1 cellular context compared by ENCODE assay signal in the genomic region with DNA sequence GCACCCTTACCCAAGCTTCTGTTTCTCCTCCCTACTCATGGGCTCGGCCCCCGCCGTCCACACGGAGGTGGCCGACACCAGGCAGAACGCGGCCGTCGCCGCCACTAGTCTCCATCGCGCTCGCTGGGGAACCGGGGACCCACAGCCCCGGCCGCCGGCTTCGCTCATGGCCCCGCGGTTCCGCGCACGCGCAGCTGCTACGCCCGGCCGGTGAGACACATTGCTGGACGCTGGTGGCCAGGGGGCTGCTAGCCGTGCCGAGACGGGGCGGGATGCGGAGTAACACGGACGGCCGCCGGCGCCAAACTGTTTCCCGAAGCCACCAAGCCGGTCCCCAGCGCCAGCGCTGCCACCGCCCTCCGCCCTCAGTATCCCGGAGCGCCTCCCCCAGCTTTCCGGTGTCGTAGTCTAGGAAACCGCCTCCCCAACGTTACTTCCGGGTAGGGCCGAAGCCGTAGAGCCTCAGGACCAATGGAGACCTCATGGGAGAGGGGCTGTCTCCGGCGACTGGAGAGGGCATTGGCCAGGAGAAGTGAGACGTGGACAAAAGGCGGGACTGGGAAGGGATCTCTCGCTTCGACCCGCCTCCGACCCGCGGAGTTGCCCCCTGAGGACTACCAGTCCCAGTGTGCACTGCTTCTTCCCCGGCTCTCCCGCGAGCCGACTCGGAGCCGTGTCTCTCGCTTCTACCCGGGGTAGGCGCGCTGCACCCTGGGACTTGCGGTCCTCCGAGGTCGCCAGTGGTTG.
A peak's percentile ranks its signal among the peaks of the same experiment; 100 is the strongest.
TF ChIP-seq lines count a peak whose summit lies in the region.

A gene with protein sequence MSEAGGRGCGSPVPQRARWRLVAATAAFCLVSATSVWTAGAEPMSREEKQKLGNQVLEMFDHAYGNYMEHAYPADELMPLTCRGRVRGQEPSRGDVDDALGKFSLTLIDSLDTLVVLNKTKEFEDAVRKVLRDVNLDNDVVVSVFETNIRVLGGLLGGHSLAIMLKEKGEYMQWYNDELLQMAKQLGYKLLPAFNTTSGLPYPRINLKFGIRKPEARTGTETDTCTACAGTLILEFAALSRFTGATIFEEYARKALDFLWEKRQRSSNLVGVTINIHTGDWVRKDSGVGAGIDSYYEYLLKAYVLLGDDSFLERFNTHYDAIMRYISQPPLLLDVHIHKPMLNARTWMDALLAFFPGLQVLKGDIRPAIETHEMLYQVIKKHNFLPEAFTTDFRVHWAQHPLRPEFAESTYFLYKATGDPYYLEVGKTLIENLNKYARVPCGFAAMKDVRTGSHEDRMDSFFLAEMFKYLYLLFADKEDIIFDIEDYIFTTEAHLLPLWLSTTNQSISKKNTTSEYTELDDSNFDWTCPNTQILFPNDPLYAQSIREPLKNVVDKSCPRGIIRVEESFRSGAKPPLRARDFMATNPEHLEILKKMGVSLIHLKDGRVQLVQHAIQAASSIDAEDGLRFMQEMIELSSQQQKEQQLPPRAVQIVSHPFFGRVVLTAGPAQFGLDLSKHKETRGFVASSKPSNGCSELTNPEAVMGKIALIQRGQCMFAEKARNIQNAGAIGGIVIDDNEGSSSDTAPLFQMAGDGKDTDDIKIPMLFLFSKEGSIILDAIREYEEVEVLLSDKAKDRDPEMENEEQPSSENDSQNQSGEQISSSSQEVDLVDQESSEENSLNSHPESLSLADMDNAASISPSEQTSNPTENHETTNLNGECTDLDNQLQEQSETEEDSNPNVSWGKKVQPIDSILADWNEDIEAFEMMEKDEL (minus strand): TSS at position 380 of the 747 bp plus-strand sequence. CDS start 212 bp downstream, at position 168.

TF ChIP-seq in GM23338, 12 proteins besides CTCF, POLR2A, EP300 and RAD21:
- no peak for TF ChIP-seq JUNB (IDR thresholded peaks at IDR 0.05; ENCODE audit: unreplicated experiment)
- TF ChIP-seq NANOG (IDR thresholded peaks at IDR 0.05; ENCODE audit: borderline replicate concordance): no peak
- TF ChIP-seq ZNF331 (CRISPR knock-in tag; IDR thresholded peaks at IDR 0.05; ENCODE audit: low read depth): no peak
- TF ChIP-seq ZNF114 (CRISPR knock-in tag; IDR thresholded peaks at IDR 0.05): no peak
- TF ChIP-seq, protein P1, sequence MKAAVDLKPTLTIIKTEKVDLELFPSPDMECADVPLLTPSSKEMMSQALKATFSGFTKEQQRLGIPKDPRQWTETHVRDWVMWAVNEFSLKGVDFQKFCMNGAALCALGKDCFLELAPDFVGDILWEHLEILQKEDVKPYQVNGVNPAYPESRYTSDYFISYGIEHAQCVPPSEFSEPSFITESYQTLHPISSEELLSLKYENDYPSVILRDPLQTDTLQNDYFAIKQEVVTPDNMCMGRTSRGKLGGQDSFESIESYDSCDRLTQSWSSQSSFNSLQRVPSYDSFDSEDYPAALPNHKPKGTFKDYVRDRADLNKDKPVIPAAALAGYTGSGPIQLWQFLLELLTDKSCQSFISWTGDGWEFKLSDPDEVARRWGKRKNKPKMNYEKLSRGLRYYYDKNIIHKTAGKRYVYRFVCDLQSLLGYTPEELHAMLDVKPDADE (IDR thresholded peaks at IDR 0.05): peak; percentile 94
- TF ChIP-seq STAT1 (IDR thresholded peaks at IDR 0.05; ENCODE audit: unreplicated experiment): no peak
- peak; percentile 89 for TF ChIP-seq CREB1 (CRISPR knock-in tag; IDR thresholded peaks at IDR 0.05; ENCODE audit: low read depth)
- TF ChIP-seq POLR2AphosphoS5 (IDR thresholded peaks at IDR 0.05; ENCODE audit: low read depth): peak; percentile 83
- TF ChIP-seq, protein P2, sequence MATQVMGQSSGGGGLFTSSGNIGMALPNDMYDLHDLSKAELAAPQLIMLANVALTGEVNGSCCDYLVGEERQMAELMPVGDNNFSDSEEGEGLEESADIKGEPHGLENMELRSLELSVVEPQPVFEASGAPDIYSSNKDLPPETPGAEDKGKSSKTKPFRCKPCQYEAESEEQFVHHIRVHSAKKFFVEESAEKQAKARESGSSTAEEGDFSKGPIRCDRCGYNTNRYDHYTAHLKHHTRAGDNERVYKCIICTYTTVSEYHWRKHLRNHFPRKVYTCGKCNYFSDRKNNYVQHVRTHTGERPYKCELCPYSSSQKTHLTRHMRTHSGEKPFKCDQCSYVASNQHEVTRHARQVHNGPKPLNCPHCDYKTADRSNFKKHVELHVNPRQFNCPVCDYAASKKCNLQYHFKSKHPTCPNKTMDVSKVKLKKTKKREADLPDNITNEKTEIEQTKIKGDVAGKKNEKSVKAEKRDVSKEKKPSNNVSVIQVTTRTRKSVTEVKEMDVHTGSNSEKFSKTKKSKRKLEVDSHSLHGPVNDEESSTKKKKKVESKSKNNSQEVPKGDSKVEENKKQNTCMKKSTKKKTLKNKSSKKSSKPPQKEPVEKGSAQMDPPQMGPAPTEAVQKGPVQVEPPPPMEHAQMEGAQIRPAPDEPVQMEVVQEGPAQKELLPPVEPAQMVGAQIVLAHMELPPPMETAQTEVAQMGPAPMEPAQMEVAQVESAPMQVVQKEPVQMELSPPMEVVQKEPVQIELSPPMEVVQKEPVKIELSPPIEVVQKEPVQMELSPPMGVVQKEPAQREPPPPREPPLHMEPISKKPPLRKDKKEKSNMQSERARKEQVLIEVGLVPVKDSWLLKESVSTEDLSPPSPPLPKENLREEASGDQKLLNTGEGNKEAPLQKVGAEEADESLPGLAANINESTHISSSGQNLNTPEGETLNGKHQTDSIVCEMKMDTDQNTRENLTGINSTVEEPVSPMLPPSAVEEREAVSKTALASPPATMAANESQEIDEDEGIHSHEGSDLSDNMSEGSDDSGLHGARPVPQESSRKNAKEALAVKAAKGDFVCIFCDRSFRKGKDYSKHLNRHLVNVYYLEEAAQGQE (IDR thresholded peaks at IDR 0.05; ENCODE audit: unreplicated experiment): no peak
